Comparison of ENCODE assay signal across 1 cellular context in genomic region chr7:105352922-105353668, GRCh38.
TF ChIP-seq lines count a peak whose summit lies in the region.

No MANE protein-coding gene starts in this region.

TF ChIP-seq in SK-N-SH treated with all-trans-retinoic acid at 6 μM for 48 hours, 23 proteins besides CTCF, POLR2A, EP300 and RAD21 (continued from another document):
- TF ChIP-seq CSRNP3 (CRISPR knock-in tag; IDR thresholded peaks at IDR 0.05) (no peak), RARB (CRISPR knock-in tag; IDR thresholded peaks at IDR 0.05) (no peak), GLIS3 (CRISPR knock-in tag; IDR thresholded peaks at IDR 0.05) (no peak), ISL1 (CRISPR knock-in tag; IDR thresholded peaks at IDR 0.05) (no peak)
